26 cellular contexts compared by ENCODE assay signal in the genomic region with DNA sequence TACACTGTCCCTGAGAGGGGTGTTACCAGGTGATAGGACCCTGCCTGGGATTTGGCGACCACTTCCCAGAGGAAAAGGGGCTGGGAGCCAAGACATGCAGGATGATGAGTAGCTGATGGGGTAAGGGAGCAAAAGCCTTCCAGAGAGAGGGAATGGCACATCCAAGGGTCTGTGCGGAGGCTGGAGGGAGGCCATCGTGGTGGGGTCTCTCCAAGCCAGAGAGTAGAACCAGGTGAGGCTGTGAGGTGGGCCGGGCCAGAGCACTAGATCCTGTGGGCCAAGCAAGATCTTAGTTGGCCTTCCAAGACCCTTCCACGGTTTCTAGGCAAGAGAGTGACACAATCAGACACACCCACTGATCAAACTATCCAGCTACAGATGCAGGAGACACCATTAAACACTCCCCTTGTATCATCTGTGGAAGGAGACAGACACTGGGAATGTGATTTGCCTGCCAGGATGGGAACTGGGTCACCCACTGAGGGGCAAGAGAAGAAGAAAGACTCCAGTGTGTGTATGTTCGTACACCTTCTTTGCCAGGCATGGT.
"Had no signal": no experiment of that assay in that cellular context is flagged by ENCODE, and none has a peak within 500 bp of the region (broad histone marks: within the 10 kb centered on the region; RNA-seq: fewer than 3 reads in every experiment).

No MANE protein-coding gene starts in this region.

- ATAC-seq: activated CD4-positive, alpha-beta T cell treated with anti-CD3 and anti-CD28 coated beads for 36 hours; activated CD8-positive, alpha-beta memory T cell treated with anti-CD3 and anti-CD28 coated beads, Interleukin-2, amount 10 ng/mL, durations not matched to agents 7 days and 5 days; activated CD8-positive, alpha-beta T cell treated with anti-CD3 and anti-CD28 coated beads, Interleukin-2, amount 10 ng/mL, durations not matched to agents 7 days and 5 days; gastroesophageal sphincter had no signal

- H3K27me3 ChIP-seq: ascending aorta, brain microvascular endothelial cell, colonic mucosa, esophagus squamous epithelium, gastroesophageal sphincter had no signal

- H3K36me3 ChIP-seq: ascending aorta, brain microvascular endothelial cell, colonic mucosa, esophagus squamous epithelium, gastroesophageal sphincter had no signal

- FAIRE-seq: bronchial epithelial cell, endometrium, endothelial cell of umbilical vein had no signal

- H3K4me1 ChIP-seq: ascending aorta, colonic mucosa had no signal

- DNase-seq: activated CD4-positive, alpha-beta memory T cell treated with anti-CD3 and anti-CD28 coated beads for 36 hours; activated CD4-positive, alpha-beta T cell treated with anti-CD3 and anti-CD28 coated beads for 36 hours; activated CD4-positive, alpha-beta T cell treated with anti-CD3 and anti-CD28 coated beads, Interleukin-2, amount 10 ng/mL, durations not matched to agents 24 days and 14 days; activated CD4-positive, CD25-positive, alpha-beta regulatory T cell; activated CD4-positive, CD25-positive, alpha-beta regulatory T cell treated with anti-CD3 and anti-CD28 coated beads, Interleukin-2, amount 50 U/mL, for 72 hours; activated CD8-positive, alpha-beta memory T cell treated with anti-CD3 and anti-CD28 coated beads, Interleukin-2, amount 10 ng/mL, durations not matched to agents 7 days and 5 days; activated CD8-positive, alpha-beta memory T cell treated with anti-CD3 and anti-CD28 coated beads, Interleukin-2, amount 50 U/mL, for 4 hours; activated CD8-positive, alpha-beta T cell treated with anti-CD3 and anti-CD28 coated beads, Interleukin-2, amount 10 ng/mL, durations not matched to agents 7 days and 5 days; activated effector memory CD4-positive, alpha-beta T cell treated with anti-CD3 and anti-CD28 coated beads, Interleukin-2, amount 50 U/mL, for 16 hours; activated naive CD4-positive, alpha-beta T cell treated with anti-CD3 and anti-CD28 coated beads for 36 hours; activated naive CD8-positive, alpha-beta T cell treated with anti-CD3 and anti-CD28 coated beads, Interleukin-2, amount 10 ng/mL, durations not matched to agents 7 days and 5 days; activated T-cell treated with anti-CD3 and anti-CD28 coated beads, Interleukin-2, amount 50 U/mL, for 1 hour; activated T-cell treated with anti-CD3 and anti-CD28 coated beads, Interleukin-2, amount 50 U/mL, for 48 hours; brain microvascular endothelial cell; caudate nucleus; colonic mucosa; effector CD8-positive, alpha-beta T cell; esophagus squamous epithelium; foreskin melanocyte; T-helper 2 cell had no signal

- H3K27ac ChIP-seq: ascending aorta, brain microvascular endothelial cell, colonic mucosa, epithelial cell of prostate, esophagus squamous epithelium, gastroesophageal sphincter had no signal

- H3K4me3 ChIP-seq: ascending aorta, colonic mucosa, esophagus squamous epithelium, gastroesophageal sphincter had no signal

- H3K9me3 ChIP-seq: ascending aorta, colonic mucosa, esophagus squamous epithelium, gastroesophageal sphincter had no signal
